In genomic region chr1:16561035-16561434, GRCh38 we compare ENCODE assay signal across 6 cellular contexts. TPM values are rescaled to one million over a fixed set of nuclear protein-coding genes. Genes with fewer than 3 reads are reported as not detected.
"Had no signal": no experiment of that assay in that cellular context is flagged by ENCODE, and none has a peak within 500 bp of the region (broad histone marks: within the 10 kb centered on the region; RNA-seq: fewer than 3 reads in every experiment).

No MANE protein-coding gene starts in this region.

RNA-seq across cellular contexts. Expression of gene RNU1-1, which starts 47.0 kb away (rescaled TPM):
- total RNA-seq: fibroblast of villous mesenchyme had no signal
- polyA plus RNA-seq: esophagus, fibroblast of lung, foreskin keratinocyte, heart left ventricle, heart right ventricle had no signal
